1 cellular context compared by ENCODE assay signal in the genomic region with DNA sequence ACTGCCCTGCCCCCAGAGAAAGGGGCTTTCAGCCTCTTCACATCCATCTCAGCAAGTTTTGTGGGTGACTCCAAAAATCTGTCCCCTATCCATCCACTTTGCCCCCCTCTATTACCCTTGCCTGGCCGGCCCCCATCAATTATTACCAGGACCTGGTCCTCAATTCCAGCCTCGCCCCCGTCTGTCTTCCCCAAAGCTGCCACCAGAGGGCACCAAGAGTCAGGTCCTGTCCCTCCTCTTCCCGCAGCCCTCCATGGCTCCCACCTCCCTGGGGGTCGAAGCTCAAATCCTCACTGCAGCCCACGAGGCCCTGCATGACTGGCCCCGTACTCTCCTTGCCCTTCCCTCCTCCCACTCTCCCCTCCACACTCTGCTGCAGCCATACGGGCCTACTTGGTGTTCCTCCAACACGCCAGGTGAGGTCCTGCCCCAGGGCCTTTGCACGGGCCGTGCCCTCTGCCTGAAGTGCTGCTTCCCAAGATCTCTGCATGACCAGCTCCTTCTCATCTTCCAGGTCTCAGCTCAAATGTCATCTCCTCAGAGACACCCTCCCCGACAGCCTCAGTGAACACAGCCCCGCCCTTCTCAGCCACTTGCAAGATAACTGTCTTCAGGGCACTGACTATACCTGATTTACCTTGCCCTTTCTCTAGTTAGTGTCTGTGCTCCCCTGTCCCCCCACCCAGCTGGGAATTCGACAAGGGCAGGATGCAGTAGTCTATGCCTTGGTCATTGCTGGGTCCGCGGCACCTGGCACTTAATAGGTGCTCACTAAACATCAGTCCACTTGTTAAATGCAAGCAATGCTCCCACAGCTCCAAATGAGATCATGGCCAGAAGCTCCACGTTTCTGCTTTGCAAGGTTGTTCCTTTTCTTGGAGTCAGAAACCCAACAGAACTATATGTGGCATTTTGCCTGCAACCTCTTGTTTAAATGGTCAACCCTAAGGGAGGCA.
A peak's percentile ranks its signal among the peaks of the same experiment; 100 is the strongest.
TF ChIP-seq lines count a peak whose summit lies in the region.

No MANE protein-coding gene starts in this region.

TF ChIP-seq in HepG2, 621 proteins besides CTCF, POLR2A, EP300 and RAD21 (continued from another document and continues in another):
- TF ChIP-seq, protein P1, sequence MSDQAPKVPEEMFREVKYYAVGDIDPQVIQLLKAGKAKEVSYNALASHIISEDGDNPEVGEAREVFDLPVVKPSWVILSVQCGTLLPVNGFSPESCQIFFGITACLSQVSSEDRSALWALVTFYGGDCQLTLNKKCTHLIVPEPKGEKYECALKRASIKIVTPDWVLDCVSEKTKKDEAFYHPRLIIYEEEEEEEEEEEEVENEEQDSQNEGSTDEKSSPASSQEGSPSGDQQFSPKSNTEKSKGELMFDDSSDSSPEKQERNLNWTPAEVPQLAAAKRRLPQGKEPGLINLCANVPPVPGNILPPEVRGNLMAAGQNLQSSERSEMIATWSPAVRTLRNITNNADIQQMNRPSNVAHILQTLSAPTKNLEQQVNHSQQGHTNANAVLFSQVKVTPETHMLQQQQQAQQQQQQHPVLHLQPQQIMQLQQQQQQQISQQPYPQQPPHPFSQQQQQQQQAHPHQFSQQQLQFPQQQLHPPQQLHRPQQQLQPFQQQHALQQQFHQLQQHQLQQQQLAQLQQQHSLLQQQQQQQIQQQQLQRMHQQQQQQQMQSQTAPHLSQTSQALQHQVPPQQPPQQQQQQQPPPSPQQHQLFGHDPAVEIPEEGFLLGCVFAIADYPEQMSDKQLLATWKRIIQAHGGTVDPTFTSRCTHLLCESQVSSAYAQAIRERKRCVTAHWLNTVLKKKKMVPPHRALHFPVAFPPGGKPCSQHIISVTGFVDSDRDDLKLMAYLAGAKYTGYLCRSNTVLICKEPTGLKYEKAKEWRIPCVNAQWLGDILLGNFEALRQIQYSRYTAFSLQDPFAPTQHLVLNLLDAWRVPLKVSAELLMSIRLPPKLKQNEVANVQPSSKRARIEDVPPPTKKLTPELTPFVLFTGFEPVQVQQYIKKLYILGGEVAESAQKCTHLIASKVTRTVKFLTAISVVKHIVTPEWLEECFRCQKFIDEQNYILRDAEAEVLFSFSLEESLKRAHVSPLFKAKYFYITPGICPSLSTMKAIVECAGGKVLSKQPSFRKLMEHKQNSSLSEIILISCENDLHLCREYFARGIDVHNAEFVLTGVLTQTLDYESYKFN (CRISPR knock-in tag; conservative IDR thresholded peaks at IDR 0.05): no peak
- TF ChIP-seq, protein P2, sequence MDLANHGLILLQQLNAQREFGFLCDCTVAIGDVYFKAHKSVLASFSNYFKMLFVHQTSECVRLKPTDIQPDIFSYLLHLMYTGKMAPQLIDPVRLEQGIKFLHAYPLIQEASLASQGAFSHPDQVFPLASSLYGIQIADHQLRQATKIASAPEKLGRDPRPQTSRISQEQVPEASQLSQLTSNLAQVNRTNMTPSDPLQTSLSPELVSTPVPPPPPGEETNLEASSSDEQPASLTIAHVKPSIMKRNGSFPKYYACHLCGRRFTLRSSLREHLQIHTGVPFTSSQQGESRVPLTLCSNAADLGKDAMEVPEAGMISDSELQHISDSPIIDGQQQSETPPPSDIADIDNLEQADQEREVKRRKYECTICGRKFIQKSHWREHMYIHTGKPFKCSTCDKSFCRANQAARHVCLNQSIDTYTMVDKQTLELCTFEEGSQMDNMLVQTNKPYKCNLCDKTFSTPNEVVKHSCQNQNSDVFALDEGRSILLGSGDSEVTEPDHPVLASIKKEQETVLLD (CRISPR knock-in tag; IDR thresholded peaks at IDR 0.05; ENCODE audit: low read depth): no peak
- TF ChIP-seq, protein P3, sequence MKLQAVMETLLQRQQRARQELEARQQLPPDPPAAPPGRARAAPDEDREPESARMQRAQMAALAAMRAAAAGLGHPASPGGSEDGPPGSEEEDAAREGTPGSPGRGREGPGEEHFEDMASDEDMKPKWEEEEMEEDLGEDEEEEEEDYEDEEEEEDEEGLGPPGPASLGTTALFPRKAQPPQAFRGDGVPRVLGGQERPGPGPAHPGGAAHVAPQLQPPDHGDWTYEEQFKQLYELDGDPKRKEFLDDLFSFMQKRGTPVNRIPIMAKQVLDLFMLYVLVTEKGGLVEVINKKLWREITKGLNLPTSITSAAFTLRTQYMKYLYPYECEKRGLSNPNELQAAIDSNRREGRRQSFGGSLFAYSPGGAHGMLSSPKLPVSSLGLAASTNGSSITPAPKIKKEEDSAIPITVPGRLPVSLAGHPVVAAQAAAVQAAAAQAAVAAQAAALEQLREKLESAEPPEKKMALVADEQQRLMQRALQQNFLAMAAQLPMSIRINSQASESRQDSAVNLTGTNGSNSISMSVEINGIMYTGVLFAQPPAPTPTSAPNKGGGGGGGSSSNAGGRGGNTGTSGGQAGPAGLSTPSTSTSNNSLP (IDR thresholded peaks at IDR 0.05; ENCODE audit: low read depth, low read length): no peak
- no peak for TF ChIP-seq AGO1 (IDR thresholded peaks at IDR 0.05; ENCODE audit: low read depth, low read length, poor library complexity, severe bottlenecking)
- TF ChIP-seq, protein P4, sequence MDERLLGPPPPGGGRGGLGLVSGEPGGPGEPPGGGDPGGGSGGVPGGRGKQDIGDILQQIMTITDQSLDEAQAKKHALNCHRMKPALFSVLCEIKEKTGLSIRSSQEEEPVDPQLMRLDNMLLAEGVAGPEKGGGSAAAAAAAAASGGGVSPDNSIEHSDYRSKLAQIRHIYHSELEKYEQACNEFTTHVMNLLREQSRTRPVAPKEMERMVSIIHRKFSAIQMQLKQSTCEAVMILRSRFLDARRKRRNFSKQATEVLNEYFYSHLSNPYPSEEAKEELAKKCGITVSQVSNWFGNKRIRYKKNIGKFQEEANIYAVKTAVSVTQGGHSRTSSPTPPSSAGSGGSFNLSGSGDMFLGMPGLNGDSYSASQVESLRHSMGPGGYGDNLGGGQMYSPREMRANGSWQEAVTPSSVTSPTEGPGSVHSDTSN (CRISPR knock-in tag; IDR thresholded peaks at IDR 0.05): no peak
- TF ChIP-seq ZNF331 (CRISPR knock-in tag; IDR thresholded peaks at IDR 0.05): 0 out of 2 replicates have a peak, but pooled peaks have one; percentile 26
- TF ChIP-seq TSC22D2 (CRISPR knock-in tag; IDR thresholded peaks at IDR 0.05; ENCODE audit: borderline replicate concordance): no peak
- TF ChIP-seq, protein P5, sequence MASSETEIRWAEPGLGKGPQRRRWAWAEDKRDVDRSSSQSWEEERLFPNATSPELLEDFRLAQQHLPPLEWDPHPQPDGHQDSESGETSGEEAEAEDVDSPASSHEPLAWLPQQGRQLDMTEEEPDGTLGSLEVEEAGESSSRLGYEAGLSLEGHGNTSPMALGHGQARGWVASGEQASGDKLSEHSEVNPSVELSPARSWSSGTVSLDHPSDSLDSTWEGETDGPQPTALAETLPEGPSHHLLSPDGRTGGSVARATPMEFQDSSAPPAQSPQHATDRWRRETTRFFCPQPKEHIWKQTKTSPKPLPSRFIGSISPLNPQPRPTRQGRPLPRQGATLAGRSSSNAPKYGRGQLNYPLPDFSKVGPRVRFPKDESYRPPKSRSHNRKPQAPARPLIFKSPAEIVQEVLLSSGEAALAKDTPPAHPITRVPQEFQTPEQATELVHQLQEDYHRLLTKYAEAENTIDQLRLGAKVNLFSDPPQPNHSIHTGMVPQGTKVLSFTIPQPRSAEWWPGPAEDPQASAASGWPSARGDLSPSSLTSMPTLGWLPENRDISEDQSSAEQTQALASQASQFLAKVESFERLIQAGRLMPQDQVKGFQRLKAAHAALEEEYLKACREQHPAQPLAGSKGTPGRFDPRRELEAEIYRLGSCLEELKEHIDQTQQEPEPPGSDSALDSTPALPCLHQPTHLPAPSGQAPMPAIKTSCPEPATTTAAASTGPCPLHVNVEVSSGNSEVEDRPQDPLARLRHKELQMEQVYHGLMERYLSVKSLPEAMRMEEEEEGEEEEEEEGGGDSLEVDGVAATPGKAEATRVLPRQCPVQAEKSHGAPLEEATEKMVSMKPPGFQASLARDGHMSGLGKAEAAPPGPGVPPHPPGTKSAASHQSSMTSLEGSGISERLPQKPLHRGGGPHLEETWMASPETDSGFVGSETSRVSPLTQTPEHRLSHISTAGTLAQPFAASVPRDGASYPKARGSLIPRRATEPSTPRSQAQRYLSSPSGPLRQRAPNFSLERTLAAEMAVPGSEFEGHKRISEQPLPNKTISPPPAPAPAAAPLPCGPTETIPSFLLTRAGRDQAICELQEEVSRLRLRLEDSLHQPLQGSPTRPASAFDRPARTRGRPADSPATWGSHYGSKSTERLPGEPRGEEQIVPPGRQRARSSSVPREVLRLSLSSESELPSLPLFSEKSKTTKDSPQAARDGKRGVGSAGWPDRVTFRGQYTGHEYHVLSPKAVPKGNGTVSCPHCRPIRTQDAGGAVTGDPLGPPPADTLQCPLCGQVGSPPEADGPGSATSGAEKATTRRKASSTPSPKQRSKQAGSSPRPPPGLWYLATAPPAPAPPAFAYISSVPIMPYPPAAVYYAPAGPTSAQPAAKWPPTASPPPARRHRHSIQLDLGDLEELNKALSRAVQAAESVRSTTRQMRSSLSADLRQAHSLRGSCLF (CRISPR knock-in tag; IDR thresholded peaks at IDR 0.05; ENCODE audit: borderline replicate concordance): no peak
- TF ChIP-seq ESRRA (CRISPR knock-in tag; IDR thresholded peaks at IDR 0.05; ENCODE audit: low read depth): no peak
- TF ChIP-seq, protein P6, sequence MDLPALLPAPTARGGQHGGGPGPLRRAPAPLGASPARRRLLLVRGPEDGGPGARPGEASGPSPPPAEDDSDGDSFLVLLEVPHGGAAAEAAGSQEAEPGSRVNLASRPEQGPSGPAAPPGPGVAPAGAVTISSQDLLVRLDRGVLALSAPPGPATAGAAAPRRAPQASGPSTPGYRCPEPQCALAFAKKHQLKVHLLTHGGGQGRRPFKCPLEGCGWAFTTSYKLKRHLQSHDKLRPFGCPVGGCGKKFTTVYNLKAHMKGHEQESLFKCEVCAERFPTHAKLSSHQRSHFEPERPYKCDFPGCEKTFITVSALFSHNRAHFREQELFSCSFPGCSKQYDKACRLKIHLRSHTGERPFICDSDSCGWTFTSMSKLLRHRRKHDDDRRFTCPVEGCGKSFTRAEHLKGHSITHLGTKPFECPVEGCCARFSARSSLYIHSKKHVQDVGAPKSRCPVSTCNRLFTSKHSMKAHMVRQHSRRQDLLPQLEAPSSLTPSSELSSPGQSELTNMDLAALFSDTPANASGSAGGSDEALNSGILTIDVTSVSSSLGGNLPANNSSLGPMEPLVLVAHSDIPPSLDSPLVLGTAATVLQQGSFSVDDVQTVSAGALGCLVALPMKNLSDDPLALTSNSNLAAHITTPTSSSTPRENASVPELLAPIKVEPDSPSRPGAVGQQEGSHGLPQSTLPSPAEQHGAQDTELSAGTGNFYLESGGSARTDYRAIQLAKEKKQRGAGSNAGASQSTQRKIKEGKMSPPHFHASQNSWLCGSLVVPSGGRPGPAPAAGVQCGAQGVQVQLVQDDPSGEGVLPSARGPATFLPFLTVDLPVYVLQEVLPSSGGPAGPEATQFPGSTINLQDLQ (CRISPR knock-in tag; IDR thresholded peaks at IDR 0.05): no peak
- no peak for TF ChIP-seq ZKSCAN8 (CRISPR knock-in tag; IDR thresholded peaks at IDR 0.05; ENCODE audit: borderline replicate concordance)
- TF ChIP-seq ZSCAN21 (CRISPR knock-in tag; IDR thresholded peaks at IDR 0.05; ENCODE audit: borderline replicate concordance): no peak; the same call in 1 of the 2 replicates
- no peak for TF ChIP-seq XBP1 (CRISPR knock-in tag; IDR thresholded peaks at IDR 0.05)
- no peak for TF ChIP-seq ATM (IDR thresholded peaks at IDR 0.05; ENCODE audit: borderline replicate concordance)
- TF ChIP-seq, protein P7, sequence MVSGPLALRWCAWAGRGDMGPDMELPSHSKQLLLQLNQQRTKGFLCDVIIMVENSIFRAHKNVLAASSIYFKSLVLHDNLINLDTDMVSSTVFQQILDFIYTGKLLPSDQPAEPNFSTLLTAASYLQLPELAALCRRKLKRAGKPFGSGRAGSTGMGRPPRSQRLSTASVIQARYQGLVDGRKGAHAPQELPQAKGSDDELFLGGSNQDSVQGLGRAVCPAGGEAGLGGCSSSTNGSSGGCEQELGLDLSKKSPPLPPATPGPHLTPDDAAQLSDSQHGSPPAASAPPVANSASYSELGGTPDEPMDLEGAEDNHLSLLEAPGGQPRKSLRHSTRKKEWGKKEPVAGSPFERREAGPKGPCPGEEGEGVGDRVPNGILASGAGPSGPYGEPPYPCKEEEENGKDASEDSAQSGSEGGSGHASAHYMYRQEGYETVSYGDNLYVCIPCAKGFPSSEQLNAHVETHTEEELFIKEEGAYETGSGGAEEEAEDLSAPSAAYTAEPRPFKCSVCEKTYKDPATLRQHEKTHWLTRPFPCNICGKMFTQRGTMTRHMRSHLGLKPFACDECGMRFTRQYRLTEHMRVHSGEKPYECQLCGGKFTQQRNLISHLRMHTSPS (CRISPR knock-in tag; IDR thresholded peaks at IDR 0.05; ENCODE audit: low read depth): no peak
- TF ChIP-seq ZNF552 (CRISPR knock-in tag; IDR thresholded peaks at IDR 0.05; ENCODE audit: borderline replicate concordance): no peak
- TF ChIP-seq ZNF879 (CRISPR knock-in tag; IDR thresholded peaks at IDR 0.05): no peak
- TF ChIP-seq ZNF383 (CRISPR knock-in tag; IDR thresholded peaks at IDR 0.05; ENCODE audit: borderline replicate concordance): no peak
- TF ChIP-seq, protein P8, sequence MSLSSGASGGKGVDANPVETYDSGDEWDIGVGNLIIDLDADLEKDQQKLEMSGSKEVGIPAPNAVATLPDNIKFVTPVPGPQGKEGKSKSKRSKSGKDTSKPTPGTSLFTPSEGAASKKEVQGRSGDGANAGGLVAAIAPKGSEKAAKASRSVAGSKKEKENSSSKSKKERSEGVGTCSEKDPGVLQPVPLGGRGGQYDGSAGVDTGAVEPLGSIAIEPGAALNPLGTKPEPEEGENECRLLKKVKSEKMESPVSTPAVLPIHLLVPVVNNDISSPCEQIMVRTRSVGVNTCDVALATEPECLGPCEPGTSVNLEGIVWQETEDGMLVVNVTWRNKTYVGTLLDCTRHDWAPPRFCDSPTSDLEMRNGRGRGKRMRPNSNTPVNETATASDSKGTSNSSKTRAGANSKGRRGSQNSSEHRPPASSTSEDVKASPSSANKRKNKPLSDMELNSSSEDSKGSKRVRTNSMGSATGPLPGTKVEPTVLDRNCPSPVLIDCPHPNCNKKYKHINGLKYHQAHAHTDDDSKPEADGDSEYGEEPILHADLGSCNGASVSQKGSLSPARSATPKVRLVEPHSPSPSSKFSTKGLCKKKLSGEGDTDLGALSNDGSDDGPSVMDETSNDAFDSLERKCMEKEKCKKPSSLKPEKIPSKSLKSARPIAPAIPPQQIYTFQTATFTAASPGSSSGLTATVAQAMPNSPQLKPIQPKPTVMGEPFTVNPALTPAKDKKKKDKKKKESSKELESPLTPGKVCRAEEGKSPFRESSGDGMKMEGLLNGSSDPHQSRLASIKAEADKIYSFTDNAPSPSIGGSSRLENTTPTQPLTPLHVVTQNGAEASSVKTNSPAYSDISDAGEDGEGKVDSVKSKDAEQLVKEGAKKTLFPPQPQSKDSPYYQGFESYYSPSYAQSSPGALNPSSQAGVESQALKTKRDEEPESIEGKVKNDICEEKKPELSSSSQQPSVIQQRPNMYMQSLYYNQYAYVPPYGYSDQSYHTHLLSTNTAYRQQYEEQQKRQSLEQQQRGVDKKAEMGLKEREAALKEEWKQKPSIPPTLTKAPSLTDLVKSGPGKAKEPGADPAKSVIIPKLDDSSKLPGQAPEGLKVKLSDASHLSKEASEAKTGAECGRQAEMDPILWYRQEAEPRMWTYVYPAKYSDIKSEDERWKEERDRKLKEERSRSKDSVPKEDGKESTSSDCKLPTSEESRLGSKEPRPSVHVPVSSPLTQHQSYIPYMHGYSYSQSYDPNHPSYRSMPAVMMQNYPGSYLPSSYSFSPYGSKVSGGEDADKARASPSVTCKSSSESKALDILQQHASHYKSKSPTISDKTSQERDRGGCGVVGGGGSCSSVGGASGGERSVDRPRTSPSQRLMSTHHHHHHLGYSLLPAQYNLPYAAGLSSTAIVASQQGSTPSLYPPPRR (CRISPR knock-in tag; IDR thresholded peaks at IDR 0.05; ENCODE audit: borderline replicate concordance): no peak
- TF ChIP-seq GABPB1 (CRISPR knock-in tag; IDR thresholded peaks at IDR 0.05): no peak
- TF ChIP-seq, protein P9, sequence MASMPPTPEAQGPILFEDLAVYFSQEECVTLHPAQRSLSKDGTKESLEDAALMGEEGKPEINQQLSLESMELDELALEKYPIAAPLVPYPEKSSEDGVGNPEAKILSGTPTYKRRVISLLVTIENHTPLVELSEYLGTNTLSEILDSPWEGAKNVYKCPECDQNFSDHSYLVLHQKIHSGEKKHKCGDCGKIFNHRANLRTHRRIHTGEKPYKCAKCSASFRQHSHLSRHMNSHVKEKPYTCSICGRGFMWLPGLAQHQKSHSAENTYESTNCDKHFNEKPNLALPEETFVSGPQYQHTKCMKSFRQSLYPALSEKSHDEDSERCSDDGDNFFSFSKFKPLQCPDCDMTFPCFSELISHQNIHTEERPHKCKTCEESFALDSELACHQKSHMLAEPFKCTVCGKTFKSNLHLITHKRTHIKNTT (CRISPR knock-in tag; IDR thresholded peaks at IDR 0.05): no peak
